In genomic region chr14:54489318-54489683, GRCh38 we compare ENCODE assay signal across 8 cellular contexts. TPM values are rescaled to one million over a fixed set of nuclear protein-coding genes. Genes with fewer than 3 reads are reported as not detected.
DNase-seq lines count a peak whose midpoint lies in the region; ATAC-seq, FAIRE-seq and TF ChIP-seq lines count a peak whose summit lies in the region.

No MANE protein-coding gene starts in this region.

- H3K4me3 ChIP-seq in CD8-positive, alpha-beta memory T cell (ENCODE audit: low read length), result peak overlapping the region; percentile 69
- H3K4me3 ChIP-seq in bronchial epithelial cell (ENCODE audit: low read depth, low read length) (peak overlapping the region; percentile 94), muscle layer of duodenum (ENCODE audit: low read depth in 1 of 2, low read length in 2 of 2) (peak overlapping the region; percentile 92 to 93)

- peak; percentile 9 for ATAC-seq in HG03095 (IDR thresholded peaks at IDR 0.05; ENCODE audit: unreplicated experiment)
- no peak for ATAC-seq in GM18502 (IDR thresholded peaks at IDR 0.05; ENCODE audit: poor library complexity, unreplicated experiment)
- ATAC-seq in HG03108 (IDR thresholded peaks at IDR 0.05; ENCODE audit: unreplicated experiment), result no peak

- H3K9me3 ChIP-seq in CD8-positive, alpha-beta memory T cell (ENCODE audit: low read length), result no peaks in the 10 kb centered on the region
- no peaks in the 10 kb centered on the region for H3K9me3 ChIP-seq in muscle layer of duodenum (ENCODE audit: control insufficient read depth in 1 of 2, low read length in 2 of 2)

- peaks cover 0 to 11% (median 0%) of the 10 kb centered on the region in 3 donors for H3K36me3 Mint-ChIP-seq in CD8-positive, alpha-beta memory T cell

- H3K27ac ChIP-seq in CD8-positive, alpha-beta memory T cell (ENCODE audit: low read depth, low read length), result peak overlapping the region; percentile 78
- peak overlapping the region; percentile 86 for H3K27ac ChIP-seq in muscle layer of duodenum (ENCODE audit: low read length)

- peaks cover 0 to 5% (median 0%) of the 10 kb centered on the region in 5 donors for H3K9me3 Mint-ChIP-seq in CD8-positive, alpha-beta memory T cell

- peaks cover 32% of the 10 kb centered on the region for H3K4me1 ChIP-seq in CD8-positive, alpha-beta memory T cell (ENCODE audit: insufficient read depth, low read length)
- peaks cover 0 to 30% of the 10 kb centered on the region in 2 donors for H3K4me1 ChIP-seq in muscle layer of duodenum (ENCODE audit: control insufficient read depth in 1 of 2, insufficient read depth in 2 of 2, low read length in 2 of 2)

- H3K27me3 ChIP-seq in CD8-positive, alpha-beta memory T cell (ENCODE audit: insufficient read depth, low read length, poor library complexity, severe bottlenecking), result no peaks in the 10 kb centered on the region
- H3K27me3 ChIP-seq in bronchial epithelial cell (ENCODE audit: control insufficient read depth, insufficient read depth, low read length) (no peaks in the 10 kb centered on the region), muscle layer of duodenum (ENCODE audit: low read depth, low read length) (no peaks in the 10 kb centered on the region)

- H3K4me3 Mint-ChIP-seq in CD8-positive, alpha-beta memory T cell, result peak overlapping the region; percentile 87 to 97 (median 88)

- CTCF ChIA-PET in CD8-positive, alpha-beta memory T cell (lab: Charles Lee), result interaction anchor here (0.8 to 4.3 kb wide), 4 partner anchors 16 to 284 kb away, joined by 3 to 44 read pairs (median 5); partner anchors contain the start of gene CGRRF1

- no peaks in the 10 kb centered on the region for H3K36me3 ChIP-seq in CD8-positive, alpha-beta memory T cell (ENCODE audit: insufficient read depth, low read length)
- H3K36me3 ChIP-seq in bronchial epithelial cell (ENCODE audit: control insufficient read depth, insufficient read depth, low read length), result no peaks in the 10 kb centered on the region
- H3K36me3 ChIP-seq in muscle layer of duodenum (ENCODE audit: control insufficient read depth in 1 of 2, insufficient read depth in 2 of 2, low read length in 2 of 2), result peaks cover 0 to 8% of the 10 kb centered on the region in 2 donors

- DNase-seq in CD8-positive, alpha-beta memory T cell, result no peak
- DNase-seq in bronchial epithelial cell (ENCODE audit: low read depth) (no peak), SK-N-DZ (ENCODE audit: low spot score) (no peak)
- DNase-seq in NK-92 treated with Interleukin-12 subunit alpha and Interleukin-12 subunit beta, amount 100 ng/mL, for 24 hours (lab: John Stamatoyannopoulos, UW), result no peak

- H3K27ac Mint-ChIP-seq in CD8-positive, alpha-beta memory T cell, result peak overlapping the region; percentile 85 to 98 (median 92)

- POLR2A ChIA-PET in CD8-positive, alpha-beta memory T cell (lab: Charles Lee), result no interaction called here

- no peak for TF ChIP-seq CTCF in bronchial epithelial cell (IDR thresholded peaks at IDR 0.05; ENCODE audit: insufficient read depth, low read length, severe bottlenecking)

- peaks cover 42 to 66% (median 53%) of the 10 kb centered on the region in 3 donors for H3K4me1 Mint-ChIP-seq in CD8-positive, alpha-beta memory T cell

- H3K27me3 Mint-ChIP-seq in CD8-positive, alpha-beta memory T cell, result peaks cover 0 to 7% of the 10 kb centered on the region in 2 donors

- no peak for FAIRE-seq in bronchial epithelial cell (lab: Jason Lieb, UNC)

RNA-seq across cellular contexts. Expression of gene GMFB, which starts 0.5 kb away (rescaled TPM):
- 10 to 100 TPM; 56.4 to 61.3 TPM for total RNA-seq in CD8-positive, alpha-beta memory T cell
- 18.2 TPM for polyA plus RNA-seq in CD8-positive, alpha-beta memory T cell
- 55.0 and 74.5 TPM in 2 replicates for total RNA-seq in bronchial epithelial cell
- polyA plus RNA-seq in SK-N-DZ (2014; cell fraction: cytosol; rRNA removed), result 59.8 and 77.5 TPM in 2 replicates
- polyA plus RNA-seq in SK-N-DZ (2014; cell fraction: nucleus; rRNA removed), result 34.4 and 37.6 TPM in 2 replicates

RNA-seq across cellular contexts. Expression of gene CGRRF1, which starts 20.4 kb away (rescaled TPM):
- total RNA-seq in CD8-positive, alpha-beta memory T cell, result 10 to 100 TPM; 13.3 to 15.3 TPM
- polyA plus RNA-seq in CD8-positive, alpha-beta memory T cell, result 27.3 TPM
- total RNA-seq in bronchial epithelial cell, result 19.7 and 20.6 TPM in 2 replicates
- 15.2 and 17.8 TPM in 2 replicates for polyA plus RNA-seq in SK-N-DZ (2014; cell fraction: cytosol; rRNA removed)
- polyA plus RNA-seq in SK-N-DZ (2014; cell fraction: nucleus; rRNA removed), result 16.3 and 23.9 TPM in 2 replicates

RNA-seq across cellular contexts. Expression of gene CNIH1, which starts 48.1 kb away (rescaled TPM):
- total RNA-seq in CD8-positive, alpha-beta memory T cell, result 100 to 1,000 TPM in 1 of 2 experiments, 10 to 100 TPM in 1; 87.1 to 104 TPM
- polyA plus RNA-seq in CD8-positive, alpha-beta memory T cell, result 84.9 TPM
- 54.5 and 125 TPM in 2 replicates for total RNA-seq in bronchial epithelial cell
- polyA plus RNA-seq in SK-N-DZ (2014; cell fraction: cytosol; rRNA removed), result 61.3 and 87.0 TPM in 2 replicates
- 44.8 and 57.5 TPM in 2 replicates for polyA plus RNA-seq in SK-N-DZ (2014; cell fraction: nucleus; rRNA removed)
